Comparison of ENCODE assay signal across 8 cellular contexts in the genomic region with DNA sequence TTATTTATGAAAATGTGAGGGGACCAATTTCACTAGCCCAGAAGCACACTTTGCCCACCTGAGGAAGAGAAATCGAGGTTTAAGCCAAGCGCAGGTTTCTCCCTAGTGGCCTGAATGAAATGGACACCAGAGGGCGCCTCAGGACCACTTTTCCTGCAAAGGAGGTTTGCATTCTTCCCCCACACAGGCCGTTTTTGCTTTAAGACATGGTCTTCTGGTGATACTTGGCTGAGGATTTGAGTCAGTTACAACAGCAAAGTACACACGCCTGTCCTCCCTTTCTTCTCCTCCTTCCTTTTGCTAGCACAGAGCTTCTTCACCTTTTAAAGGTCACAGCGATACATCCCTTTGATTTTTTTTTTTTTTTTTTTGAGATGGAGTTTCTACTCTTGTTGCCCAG. TPM values are rescaled to one million over a fixed set of nuclear protein-coding genes. Genes with fewer than 3 reads are reported as not detected.
DNase-seq lines count a peak whose midpoint lies in the region; ATAC-seq, FAIRE-seq and TF ChIP-seq lines count a peak whose summit lies in the region.

No MANE protein-coding gene starts in this region.

- H2BK15ac ChIP-seq in H1 (ENCODE audit: low read length): no peak overlapping the region

- no peak overlapping the region for H3K4me3 Mint-ChIP-seq in CD14-positive monocyte
- H3K4me3 Mint-ChIP-seq in HFFc6: no peak overlapping the region
- no peak overlapping the region for H3K4me3 Mint-ChIP-seq in mesothelial cell of epicardium

- H2BK12ac ChIP-seq in H1 (ENCODE audit: low read depth, low read length): no peak overlapping the region

- H2AK5ac ChIP-seq in H1 (ENCODE audit: low read depth, low read length): no peak overlapping the region

- no peaks in the 10 kb centered on the region for H3K79me2 ChIP-seq in H1 (ENCODE audit: control insufficient read depth in 1 of 2, insufficient read depth in 2 of 2, low read length in 2 of 2)

- no peak overlapping the region for H3K4ac ChIP-seq in H1 (replicated peaks; ENCODE audit: insufficient read length, low read depth, low read length)

- H3K4me1 Mint-ChIP-seq in CD14-positive monocyte (no peaks in the 10 kb centered on the region), HFFc6 (ENCODE audit: low read depth) (peaks cover 15% of the 10 kb centered on the region), mesothelial cell of epicardium (peaks cover 9% of the 10 kb centered on the region)

- no peak overlapping the region for H3K56ac ChIP-seq in H1 (replicated peaks; ENCODE audit: insufficient read length, low read depth, low read length)

- no peak overlapping the region for H3K9ac ChIP-seq in H1 (replicated peaks in 1 of 4; ENCODE audit: extremely low read depth in 1 of 4, low read depth in 3 of 4, low read length in 3 of 4)

- H3K36me3 Mint-ChIP-seq in CD14-positive monocyte: peaks cover 12% of the 10 kb centered on the region in 2 donors
- H3K36me3 Mint-ChIP-seq in HFFc6 (ENCODE audit: low read depth): no peaks in the 10 kb centered on the region
- peaks cover 9% of the 10 kb centered on the region for H3K36me3 Mint-ChIP-seq in mesothelial cell of epicardium

- H3K36me3 ChIP-seq in H1 (ENCODE audit: control insufficient read depth in 2 of 4, insufficient read depth in 4 of 4, low read length in 3 of 4): peaks cover 2 to 9% (median 6%) of the 10 kb centered on the region in 4 experiments; a peak in 6 of 8 replicates

- no peak overlapping the region for H4K91ac ChIP-seq in H1 (replicated peaks; ENCODE audit: insufficient read length, low read length)

- H3K9me3 ChIP-seq in H1 (ENCODE audit: insufficient read depth in 2 of 2, low read depth in 1 of 2, low read length in 1 of 2): no peaks in the 10 kb centered on the region

- H2BK5ac ChIP-seq in H1 (ENCODE audit: low read depth, low read length): no peak overlapping the region

- DNase-seq in CD14-positive monocyte (ENCODE audit: low spot score) (peak; percentile 56), HFFc6 (peak; percentile 58), NCI-H774 (lab: John Stamatoyannopoulos, UW) (peak; percentile 2), H1 (ENCODE audit: low read depth in 1 of 2, low spot score in 2 of 2) (peak; percentile 43 to 92), mesothelial cell of epicardium (ENCODE audit: low spot score in 2 of 2, unreplicated experiment in 2 of 2) (peak; percentile 75 to 90)
- peak; percentile 57 to 69 for DNase-seq in activated CD8-positive, alpha-beta memory T cell treated with anti-CD3 and anti-CD28 coated beads for 1 hour (ENCODE audit: extremely low read depth in 1 of 2, low read depth in 1 of 2)
- peak; percentile 52 to 63 for DNase-seq in stimulated activated CD8-positive, alpha-beta memory T cell treated with anti-CD3 and anti-CD28 coated beads, Interleukin-2, amount 100 ng/mL, for 1 hour (ENCODE audit: low read depth in 2 of 2)

- no peaks in the 10 kb centered on the region for H3K23me2 ChIP-seq in H1 (ENCODE audit: low read depth, low read length)

- TF ChIP-seq EP300 in H1 (IDR thresholded peaks at IDR 0.05; ENCODE audit: borderline replicate concordance in 1 of 2, low read depth in 2 of 2, low read length in 2 of 2): no peak

- intact Hi-C loops in CD14-positive monocyte (cut with micrococcal nuclease): loop anchor here (1.0 to 5.0 kb wide), 3 partner anchors 234 to 277 kb away; no protein-coding TSS in a partner anchor

- WGBS in H1 (ENCODE audit: extremely low coverage in 1 of 2, insufficient coverage in 1 of 2, insufficient read length in 1 of 2, insufficient replicate concordance in 2 of 2, low coverage in 1 of 2, low lambda C conversion rate in 2 of 2, missing lambda C conversion rate in 1 of 2), 2 experiments: 34% methylated on average over 6 of the region's 6 CpGs; no CpG with 5 or more reads in 1 of the 2 experiments

- no peak overlapping the region for H2BK20ac ChIP-seq in H1 (ENCODE audit: low read length)

- H2AFZ ChIP-seq in H1 (ENCODE audit: low read length): no peak overlapping the region

- no peak overlapping the region for H3K14ac ChIP-seq in H1 (ENCODE audit: insufficient read length)

- TF ChIP-seq RAD21 in H1 (IDR thresholded peaks at IDR 0.05 in 1 of 2, conservative IDR thresholded peaks at IDR 0.05 in 1 of 2; ENCODE audit: low read depth in 2 of 2, low read length in 2 of 2): peak; percentile 96 to 98

- peaks cover 0 to under 1% (median 0%) of the 10 kb centered on the region in 4 experiments; a peak in 1 of 7 replicates for H3K4me1 ChIP-seq in H1 (replicated peaks in 1 of 4; ENCODE audit: control insufficient read depth in 3 of 4, insufficient read depth in 4 of 4, low read length in 3 of 4)

- H3K9me3 Mint-ChIP-seq in CD14-positive monocyte (no peaks in the 10 kb centered on the region), HFFc6 (no peaks in the 10 kb centered on the region), mesothelial cell of epicardium (no peaks in the 10 kb centered on the region)

- CTCF ChIA-PET in H1 (lab: Charles Lee; ENCODE audit: partially characterized antibody): interaction anchor here (0.6 to 10.5 kb wide), 27 partner anchors 8 to 577 kb away, joined by 3 to 127 read pairs (median 4); no protein-coding TSS in a partner anchor

- H4K5ac ChIP-seq in H1 (ENCODE audit: insufficient read length, low read depth, low read length): no peak overlapping the region

- H3K27me3 Mint-ChIP-seq in CD14-positive monocyte (ENCODE audit: low read depth in 3 of 3): peaks cover 2% of the 10 kb centered on the region in 3 donors
- H3K27me3 Mint-ChIP-seq in HFFc6 (ENCODE audit: insufficient read depth): peaks cover 5% of the 10 kb centered on the region
- H3K27me3 Mint-ChIP-seq in mesothelial cell of epicardium (ENCODE audit: low read depth): no peaks in the 10 kb centered on the region

- H3K4me2 ChIP-seq in H1 (ENCODE audit: insufficient read depth in 1 of 2, low read depth in 2 of 2, low read length in 2 of 2): no peak overlapping the region

- FAIRE-seq in H1 (lab: Jason Lieb, UNC): peak; percentile 83

- H2BK120ac ChIP-seq in H1 (replicated peaks; ENCODE audit: low read depth, low read length): no peak overlapping the region

- TF ChIP-seq POLR2A in H1 (IDR thresholded peaks at IDR 0.05; ENCODE audit: control extremely low read depth in 1 of 2, low read depth in 2 of 2, low read length in 2 of 2): no peak

- TF ChIP-seq CTCF in CD14-positive monocyte (IDR thresholded peaks at IDR 0.05): peak; percentile 83
- TF ChIP-seq CTCF in HFFc6 (IDR thresholded peaks at IDR 0.05): peak; percentile 95
- peak; percentile 72 to 95 (median 87) for TF ChIP-seq CTCF in H1 (IDR thresholded peaks at IDR 0.05; ENCODE audit: control extremely low read depth in 1 of 3, insufficient read depth in 1 of 3, low read depth in 1 of 3, low read length in 3 of 3)
- peak; percentile 84 for TF ChIP-seq CTCF in mesothelial cell of epicardium (IDR thresholded peaks at IDR 0.05; ENCODE audit: unreplicated experiment)

- H3K79me1 ChIP-seq in H1 (ENCODE audit: low read depth, low read length): no peaks in the 10 kb centered on the region

- POLR2A ChIA-PET in H1 (lab: Charles Lee; ENCODE audit: partially characterized antibody): interaction anchor here (1.2 kb wide), 1 partner anchor 235 kb away, joined by 3 read pairs; no protein-coding TSS in a partner anchor

- H3K27ac Mint-ChIP-seq in CD14-positive monocyte (no peak overlapping the region), HFFc6 (no peak overlapping the region), mesothelial cell of epicardium (peak overlapping the region; percentile 75)

- H3K27me3 ChIP-seq in H1 (replicated peaks in 1 of 4; ENCODE audit: control insufficient read depth in 3 of 4, extremely low read depth in 1 of 4, insufficient read depth in 3 of 4, low read length in 3 of 4): no peaks in the 10 kb centered on the region

- no peaks in the 10 kb centered on the region for H4K20me1 ChIP-seq in H1 (replicated peaks in 1 of 2; ENCODE audit: control insufficient read depth in 1 of 2, insufficient read depth in 2 of 2, low read length in 2 of 2)

- H4K8ac ChIP-seq in H1 (ENCODE audit: extremely low read depth, insufficient read depth, low read length): no peak overlapping the region

- no peak overlapping the region for H3K18ac ChIP-seq in H1 (ENCODE audit: extremely low read depth, low read length)

- no peak for ATAC-seq in HG02840 (IDR thresholded peaks at IDR 0.05; ENCODE audit: low FRiP score, unreplicated experiment)

- H3K4me3 ChIP-seq in H1 (ENCODE audit: extremely low read depth in 1 of 4, insufficient read depth in 2 of 4, low read depth in 3 of 4, low read length in 4 of 4): no peak overlapping the region

- H3K23ac ChIP-seq in H1 (ENCODE audit: insufficient read length): no peak overlapping the region

- no peak overlapping the region for H3K27ac ChIP-seq in H1 (ENCODE audit: low read depth, low read length)

RNA-seq across cellular contexts. Expression of a gene that starts 5.4 kb away (rescaled TPM):
- polyA plus RNA-seq in CD14-positive monocyte (not detected), H1 (2011; rRNA removed) (not detected in 2 replicates)
- not detected for total RNA-seq in HFFc6 (2021; fragmentation: NEBNext Ultra II Directional; extraction: Animal tissue kit (Norgen Biotek cat#: 25700))
- not detected in 2 replicates for total RNA-seq in H1 (2021; fragmentation: NEBNext Ultra II Directional; extraction: Animal tissue kit (Norgen Biotek cat#: 25700))
- polyA plus RNA-seq in H1 (2011; cell fraction: cytosol; rRNA removed): not detected
- not detected for polyA plus RNA-seq in H1 (2011; cell fraction: nucleus; rRNA removed)
- not detected in 4 replicates for polyA plus RNA-seq in H1 (2012, experiment 1 of 2)
- not detected for polyA plus RNA-seq in H1 (2012, experiment 2 of 2)
- polyA plus RNA-seq in H1 (2013, experiment 1 of 2): not detected
- not detected for polyA plus RNA-seq in H1 (2013, experiment 2 of 2)
- polyA minus RNA-seq in H1 (2011; rRNA and poly(A)+ RNA removed): not detected in 2 replicates
- polyA minus RNA-seq in H1 (2011; cell fraction: cytosol; rRNA and poly(A)+ RNA removed): not detected
- not detected for polyA minus RNA-seq in H1 (2011; cell fraction: nucleus; rRNA and poly(A)+ RNA removed)
- total RNA-seq in mesothelial cell of epicardium: not detected in 3 replicates

RNA-seq across cellular contexts. Expression of a gene that starts 35.9 kb away (rescaled TPM):
- polyA plus RNA-seq in CD14-positive monocyte: 1 to 10 TPM in 1 of 2 donors, under 1 TPM in 1; 0.05 to 1.2 TPM
- total RNA-seq in HFFc6 (2021; fragmentation: NEBNext Ultra II Directional; extraction: Animal tissue kit (Norgen Biotek cat#: 25700)): 1 to 10 TPM; 5.4 to 8.3 (median 7.5) TPM
- total RNA-seq in H1 (2021; fragmentation: NEBNext Ultra II Directional; extraction: Animal tissue kit (Norgen Biotek cat#: 25700)): 11.9 and 12.7 TPM in 2 replicates
- 4.6 and 6.3 TPM in 2 replicates for polyA plus RNA-seq in H1 (2011; rRNA removed)
- 7.5 TPM for polyA plus RNA-seq in H1 (2011; cell fraction: cytosol; rRNA removed)
- polyA plus RNA-seq in H1 (2011; cell fraction: nucleus; rRNA removed): 5.4 TPM
- polyA plus RNA-seq in H1 (2012, experiment 1 of 2): 7.0 to 13.2 TPM (median 8.6 TPM) in 4 replicates
- polyA plus RNA-seq in H1 (2012, experiment 2 of 2): 0.55 TPM
- polyA plus RNA-seq in H1 (2013, experiment 1 of 2): 7.5 TPM
- polyA plus RNA-seq in H1 (2013, experiment 2 of 2): 5.8 TPM
- polyA minus RNA-seq in H1 (2011; rRNA and poly(A)+ RNA removed): 11.7 and 13.5 TPM in 2 replicates
- polyA minus RNA-seq in H1 (2011; cell fraction: cytosol; rRNA and poly(A)+ RNA removed): 5.1 TPM
- polyA minus RNA-seq in H1 (2011; cell fraction: nucleus; rRNA and poly(A)+ RNA removed): 10.9 TPM
- 18.9 to 23.6 TPM (median 22.3 TPM) in 3 replicates for total RNA-seq in mesothelial cell of epicardium

Comparison
In these comparisons a context has a peak if more than half of its experiments do, and no peak if none do; other contexts are left out.
1. DNase-seq: peak in every context shown above with its lines; median percentile 82 in mesothelial cell of epicardium; 68 in H1; 63 in activated CD8-positive, alpha-beta memory T cell treated with anti-CD3 and anti-CD28 coated beads for 1 hour; 58 in HFFc6; 58 in stimulated activated CD8-positive, alpha-beta memory T cell treated with anti-CD3 and anti-CD28 coated beads, Interleukin-2, amount 100 ng/mL, for 1 hour; 56 in CD14-positive monocyte; 2 in NCI-H774.